ENCODE assay signal across 1 cellular context in genomic region chr2:18536100-18536499, GRCh38.
TF ChIP-seq lines count a peak whose summit lies in the region.

No MANE protein-coding gene starts in this region.

TF ChIP-seq in GM23338, 12 proteins besides CTCF, POLR2A, EP300 and RAD21 (continued from another document):
- no peak for TF ChIP-seq ZNF462 (CRISPR knock-in tag; IDR thresholded peaks at IDR 0.05)
